In the genomic region with DNA sequence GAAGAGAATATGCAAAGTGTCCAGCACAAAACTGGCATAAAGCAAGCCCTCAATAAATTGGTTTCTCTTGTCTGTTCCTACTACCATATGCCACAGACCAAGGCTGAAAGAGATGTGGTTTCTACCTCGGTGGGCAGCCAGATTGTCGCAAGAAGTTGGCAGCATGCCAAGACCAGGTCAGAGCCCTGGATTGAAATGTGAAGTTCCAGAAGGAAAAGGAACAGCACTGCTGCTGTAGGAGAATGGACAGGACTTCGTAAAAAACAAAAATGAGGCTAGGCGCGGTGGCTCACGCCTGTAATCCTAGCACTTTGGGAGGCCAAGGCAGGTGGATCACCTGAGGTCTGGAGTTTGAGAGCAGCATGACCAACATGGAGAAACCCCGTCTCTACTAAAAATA, we compare ENCODE assay signal across 21 cellular contexts. TPM values are rescaled to one million over a fixed set of nuclear protein-coding genes. Genes with fewer than 3 reads are reported as not detected.
A peak's percentile ranks its signal among the peaks of the same experiment; 100 is the strongest.
DNase-seq lines count a peak whose midpoint lies in the region; ATAC-seq, FAIRE-seq and TF ChIP-seq lines count a peak whose summit lies in the region.
"Had no signal": no experiment of that assay in that cellular context is flagged by ENCODE, and none has a peak within 500 bp of the region (broad histone marks: within the 10 kb centered on the region; RNA-seq: fewer than 3 reads in every experiment).

No MANE protein-coding gene starts in this region.

- H3K27me3 Mint-ChIP-seq in T-helper 17 cell: no peaks in the 10 kb centered on the region
- H3K27me3 Mint-ChIP-seq in activated CD8-positive, alpha-beta memory T cell treated with anti-CD3 and anti-CD28 coated beads, Interleukin-2, amount 10 ng/mL, durations not matched to agents 7 days and 5 days: no peaks in the 10 kb centered on the region
- H3K27me3 Mint-ChIP-seq: activated CD4-positive, alpha-beta T cell treated with anti-CD3 and anti-CD28 coated beads, Interleukin-2, amount 10 ng/mL, durations not matched to agents 7 days and 5 days had no signal

- BruUV-seq in endothelial cell of umbilical vein (replicated peaks; lab: Mats Ljungman, UMichigan): TSS peak; percentile 60

- peak overlapping the region in 1 of 3 experiments; percentile 20 for H3K4me3 ChIP-seq in endothelial cell of umbilical vein (replicated peaks in 1 of 3; ENCODE audit: insufficient read depth in 1 of 3, low read depth in 1 of 3, low read length in 3 of 3)
- no peak overlapping the region for H3K4me3 ChIP-seq in gastrocnemius medialis
- no peak overlapping the region for H3K4me3 ChIP-seq in pancreas
- H3K4me3 ChIP-seq: adrenal gland had no signal

- H3K9me1 ChIP-seq in endothelial cell of umbilical vein (replicated peaks; ENCODE audit: control insufficient read depth, extremely low read depth, insufficient read depth, low read length): no peaks in the 10 kb centered on the region

- in situ Hi-C loops in gastrocnemius medialis (cut with MboI; ENCODE audit: low sequenced_read_pairs in 4 of 4): loop anchor here in 1 of 4 donors (25.0 kb wide), 1 partner anchor 132 kb away; the partner anchor contains the start of gene HSP90AB1

- no peaks in the 10 kb centered on the region for H3K9me3 ChIP-seq in T-helper 17 cell (ENCODE audit: control insufficient read depth, low read length, poor library complexity, severe bottlenecking)
- H3K9me3 ChIP-seq in endothelial cell of umbilical vein (replicated peaks; ENCODE audit: control insufficient read depth, insufficient read depth, low read length): no peaks in the 10 kb centered on the region
- H3K9me3 ChIP-seq in gastrocnemius medialis: no peaks in the 10 kb centered on the region
- no peaks in the 10 kb centered on the region for H3K9me3 ChIP-seq in pancreas
- H3K9me3 ChIP-seq: adrenal gland had no signal

- CTCF ChIA-PET in endothelial cell of umbilical vein (lab: Charles Lee): interaction anchor here (0.7 to 1.7 kb wide), 6 partner anchors 9 to 45 kb away, joined by 3 to 4 read pairs (median 4); no protein-coding TSS in a partner anchor
- CTCF ChIA-PET in activated CD8-positive, alpha-beta memory T cell treated with anti-CD3 and anti-CD28 coated beads, Interleukin-2, amount 10 ng/mL, durations not matched to agents 7 days and 5 days (lab: Charles Lee): interaction anchor here (0.6 to 1.7 kb wide), 2 partner anchors 10 to 30 kb away, joined by 3 read pairs; no protein-coding TSS in a partner anchor

- peaks cover 7% of the 10 kb centered on the region for H3K36me3 Mint-ChIP-seq in T-helper 17 cell (ENCODE audit: low read depth)
- peaks cover 2% of the 10 kb centered on the region for H3K36me3 Mint-ChIP-seq in activated CD8-positive, alpha-beta memory T cell treated with anti-CD3 and anti-CD28 coated beads, Interleukin-2, amount 10 ng/mL, durations not matched to agents 7 days and 5 days
- H3K36me3 Mint-ChIP-seq: natural killer cell had no signal

- WGBS in pancreas, 2 donors: 81 to 84% methylated on average over 7 of the region's 7 CpGs

- peak overlapping the region; percentile 76 for H3K4me2 ChIP-seq in endothelial cell of umbilical vein (ENCODE audit: insufficient read depth, low read length)

- TF ChIP-seq CTCF in endothelial cell of umbilical vein (IDR thresholded peaks at IDR 0.05; ENCODE audit: extremely low read depth in 1 of 2, insufficient read depth in 1 of 2, low read depth in 1 of 2, low read length in 2 of 2) (no peak), gastrocnemius medialis (IDR thresholded peaks at IDR 0.05 in 4 of 5, conservative IDR thresholded peaks at IDR 0.05 in 1 of 5) (no peak), pancreas (IDR thresholded peaks at IDR 0.05) (no peak)

- H3K27ac ChIP-seq in endothelial cell of umbilical vein (ENCODE audit: insufficient read depth, low read depth, low read length): peak overlapping the region; percentile 89
- peak overlapping the region; percentile 88 to 100 (median 95) for H3K27ac ChIP-seq in gastrocnemius medialis
- H3K27ac ChIP-seq in pancreas: no peak overlapping the region

- no peak for FAIRE-seq in endothelial cell of umbilical vein (lab: Jason Lieb, UNC)
- FAIRE-seq in pancreas (lab: Jason Lieb, UNC): no peak
- FAIRE-seq: GM12892 had no signal

- no peak for TF ChIP-seq POLR2A in endothelial cell of umbilical vein (IDR thresholded peaks at IDR 0.05; ENCODE audit: low read depth, low read length)
- TF ChIP-seq POLR2A in gastrocnemius medialis (IDR thresholded peaks at IDR 0.05): no peak

- ATAC-seq in T-helper 17 cell (no peak), gastrocnemius medialis (no peak), pancreas (no peak)
- ATAC-seq in activated CD8-positive, alpha-beta memory T cell treated with anti-CD3 and anti-CD28 coated beads, Interleukin-2, amount 10 ng/mL, durations not matched to agents 7 days and 5 days: no peak
- ATAC-seq: natural killer cell had no signal

- peaks cover 4 to 10% of the 10 kb centered on the region in 2 experiments for H3K36me3 ChIP-seq in endothelial cell of umbilical vein (ENCODE audit: control insufficient read depth in 2 of 2, extremely low read depth in 1 of 2, insufficient read depth in 2 of 2, low read length in 2 of 2)
- no peaks in the 10 kb centered on the region for H3K36me3 ChIP-seq in gastrocnemius medialis
- H3K36me3 ChIP-seq in pancreas: no peaks in the 10 kb centered on the region

- DNase-seq in NCI-H82 (lab: John Stamatoyannopoulos, UW) (peak; percentile 66), NCI-H82 treated with DMSO at 0.1 percent for 48 hours (lab: John Stamatoyannopoulos, UW; ENCODE audit: unreplicated experiment) (no peak), T-helper 17 cell (no peak), endothelial cell of umbilical vein (ENCODE audit: low read depth, low spot score) (no peak), gastrocnemius medialis (peak in 1 of 2 donors; percentile 48), NCI-H1694 treated with DMSO at 0.1 percent for 48 hours (lab: John Stamatoyannopoulos, UW) (no peak), pancreas (no peak)
- no peak for DNase-seq in activated CD8-positive, alpha-beta memory T cell treated with anti-CD3 and anti-CD28 coated beads, Interleukin-2, amount 10 ng/mL, durations not matched to agents 7 days and 5 days
- DNase-seq: activated CD4-positive, alpha-beta T cell treated with anti-CD3 and anti-CD28 coated beads, Interleukin-2, amount 10 ng/mL, durations not matched to agents 7 days and 5 days; activated CD8-positive, alpha-beta memory T cell treated with anti-CD3 and anti-CD28 coated beads, Interleukin-2, amount 50 U/mL, for 48 hours; activated effector memory CD4-positive, alpha-beta T cell treated with anti-CD3 and anti-CD28 coated beads, Interleukin-2, amount 50 U/mL, for 16 hours; central memory CD4-positive, alpha-beta T cell; DMS53; effector memory CD4-positive, alpha-beta T cell; H7; mesendoderm; natural killer cell; NCI-H146 had no signal

- peak overlapping the region; percentile 68 for H3K27ac Mint-ChIP-seq in T-helper 17 cell
- H3K27ac Mint-ChIP-seq in activated CD8-positive, alpha-beta memory T cell treated with anti-CD3 and anti-CD28 coated beads, Interleukin-2, amount 10 ng/mL, durations not matched to agents 7 days and 5 days: no peak overlapping the region
- H3K27ac Mint-ChIP-seq: activated CD4-positive, alpha-beta T cell treated with anti-CD3 and anti-CD28 coated beads, Interleukin-2, amount 10 ng/mL, durations not matched to agents 7 days and 5 days; natural killer cell had no signal

- H3K9me3 Mint-ChIP-seq in activated CD8-positive, alpha-beta memory T cell treated with anti-CD3 and anti-CD28 coated beads, Interleukin-2, amount 10 ng/mL, durations not matched to agents 7 days and 5 days (ENCODE audit: low read depth): no peaks in the 10 kb centered on the region
- H3K9me3 Mint-ChIP-seq: activated CD4-positive, alpha-beta T cell treated with anti-CD3 and anti-CD28 coated beads, Interleukin-2, amount 10 ng/mL, durations not matched to agents 7 days and 5 days; CD14-positive monocyte; natural killer cell had no signal

- peaks cover 37% of the 10 kb centered on the region for H3K4me1 ChIP-seq in endothelial cell of umbilical vein (ENCODE audit: control insufficient read depth, extremely low read depth, insufficient read depth, low read length)
- H3K4me1 ChIP-seq in gastrocnemius medialis: peaks cover 61 to 71% of the 10 kb centered on the region in 2 donors
- H3K4me1 ChIP-seq in pancreas: no peaks in the 10 kb centered on the region

- POLR2A ChIA-PET in endothelial cell of umbilical vein (lab: Charles Lee): interaction anchor here (0.9 kb wide), 1 partner anchor 22 kb away, joined by 4 read pairs; the partner anchor contains the start of genes MRPL14 and TMEM63B

- H3K9ac ChIP-seq in endothelial cell of umbilical vein (replicated peaks; ENCODE audit: extremely low read depth, insufficient read depth, low read length): peak overlapping the region; percentile 54

- no peak overlapping the region for H2AFZ ChIP-seq in endothelial cell of umbilical vein (ENCODE audit: low read depth, low read length)

- intact Hi-C loops in endothelial cell of umbilical vein (cut with micrococcal nuclease): loop anchor here (1.0 kb wide), 1 partner anchor 117 kb away; no protein-coding TSS in a partner anchor
- intact Hi-C loops in gastrocnemius medialis (cut with DNase I; ENCODE audit: low total_unique reads): loop anchor here (5.0 kb wide), 1 partner anchor 132 kb away; no protein-coding TSS in a partner anchor
- intact Hi-C loops in pancreas (cut with DNase I): no loop called here

- H3K27me3 ChIP-seq in endothelial cell of umbilical vein (ENCODE audit: control insufficient read depth in 2 of 2, insufficient read depth in 2 of 2, low read length in 2 of 2) (no peaks in the 10 kb centered on the region), gastrocnemius medialis (no peaks in the 10 kb centered on the region), pancreas (no peaks in the 10 kb centered on the region)
- H3K27me3 ChIP-seq: adrenal gland had no signal

- dilution Hi-C loops in endothelial cell of umbilical vein (cut with MboI; ENCODE audit: extremely low pct_ligation_motif_present, low sequenced_read_pairs): loop anchor here (10.0 kb wide), 1 partner anchor 130 kb away; no protein-coding TSS in a partner anchor

- no peaks in the 10 kb centered on the region for H4K20me1 ChIP-seq in endothelial cell of umbilical vein (replicated peaks; ENCODE audit: control insufficient read depth, extremely low read depth, insufficient read depth, low read length)

- H3K4me1 Mint-ChIP-seq in T-helper 17 cell: peaks cover 31% of the 10 kb centered on the region
- peaks cover 19% of the 10 kb centered on the region for H3K4me1 Mint-ChIP-seq in activated CD8-positive, alpha-beta memory T cell treated with anti-CD3 and anti-CD28 coated beads, Interleukin-2, amount 10 ng/mL, durations not matched to agents 7 days and 5 days

- H3K4me3 Mint-ChIP-seq in T-helper 17 cell: no peak overlapping the region
- no peak overlapping the region for H3K4me3 Mint-ChIP-seq in activated CD8-positive, alpha-beta memory T cell treated with anti-CD3 and anti-CD28 coated beads, Interleukin-2, amount 10 ng/mL, durations not matched to agents 7 days and 5 days
- H3K4me3 Mint-ChIP-seq: activated CD4-positive, alpha-beta T cell treated with anti-CD3 and anti-CD28 coated beads, Interleukin-2, amount 10 ng/mL, durations not matched to agents 7 days and 5 days; CD14-positive monocyte; natural killer cell had no signal

- H3K79me2 ChIP-seq in endothelial cell of umbilical vein (ENCODE audit: control insufficient read depth, insufficient read depth, low read length): no peaks in the 10 kb centered on the region

RNA-seq across cellular contexts. Expression of gene MRPL14, which starts 22.1 kb away (rescaled TPM):
- total RNA-seq in T-helper 17 cell (10 to 100 TPM; 13.2 to 13.7 TPM), endothelial cell of umbilical vein (62.4 and 68.1 TPM in 2 replicates), gastrocnemius medialis (100 to 1,000 TPM; 100 to 180 (median 152) TPM), pancreas (10 to 100 TPM in 4 of 6 donors, 1 to 10 TPM in 2; 8.7 to 16.4 (median 14.1) TPM)
- polyA plus RNA-seq in endothelial cell of umbilical vein (91.2 and 103 TPM in 2 replicates), pancreas (10 to 100 TPM; 12.5 to 30.4 TPM)
- polyA plus RNA-seq in endothelial cell of umbilical vein (2011; cell fraction: cytosol; rRNA removed): 84.4 and 90.7 TPM in 2 replicates
- polyA plus RNA-seq in endothelial cell of umbilical vein (2011; cell fraction: nucleus; rRNA removed): 26.4 and 30.4 TPM in 2 replicates
- 66.8 and 71.7 TPM in 2 replicates for polyA plus RNA-seq in endothelial cell of umbilical vein (2012)
- 22.2 and 24.7 TPM in 2 replicates for polyA minus RNA-seq in endothelial cell of umbilical vein
- 20.4 TPM for polyA minus RNA-seq in endothelial cell of umbilical vein (2011; cell fraction: cytosol; rRNA and poly(A)+ RNA removed)
- 3.8 and 7.2 TPM in 2 replicates for polyA minus RNA-seq in endothelial cell of umbilical vein (2011; cell fraction: nucleus; rRNA and poly(A)+ RNA removed)
- 10 to 100 TPM; 45.8 to 47.5 TPM for total RNA-seq in activated CD8-positive, alpha-beta memory T cell treated with anti-CD3 and anti-CD28 coated beads, Interleukin-2, amount 10 ng/mL, durations not matched to agents 7 days and 5 days

RNA-seq across cellular contexts. Expression of gene TMEM63B, which starts 22.2 kb away (rescaled TPM):
- total RNA-seq in T-helper 17 cell (10 to 100 TPM; 25.6 to 27.1 TPM), endothelial cell of umbilical vein (39.4 and 49.7 TPM in 2 replicates), gastrocnemius medialis (10 to 100 TPM; 27.2 to 71.9 (median 43.7) TPM), pancreas (10 to 100 TPM in 4 of 6 donors, 1 to 10 TPM in 2; 7.2 to 19.9 (median 11.4) TPM)
- polyA plus RNA-seq in endothelial cell of umbilical vein (56.1 and 68.2 TPM in 2 replicates), pancreas (10 to 100 TPM; 12.1 to 16.9 TPM)
- 38.9 and 40.6 TPM in 2 replicates for polyA plus RNA-seq in endothelial cell of umbilical vein (2011; cell fraction: cytosol; rRNA removed)
- 69.1 and 85.5 TPM in 2 replicates for polyA plus RNA-seq in endothelial cell of umbilical vein (2011; cell fraction: nucleus; rRNA removed)
- polyA plus RNA-seq in endothelial cell of umbilical vein (2012): 17.6 and 21.6 TPM in 2 replicates
- 65.2 and 72.3 TPM in 2 replicates for polyA minus RNA-seq in endothelial cell of umbilical vein
- polyA minus RNA-seq in endothelial cell of umbilical vein (2011; cell fraction: cytosol; rRNA and poly(A)+ RNA removed): 20.9 TPM
- polyA minus RNA-seq in endothelial cell of umbilical vein (2011; cell fraction: nucleus; rRNA and poly(A)+ RNA removed): 25.1 and 26.6 TPM in 2 replicates
- 10 to 100 TPM; 11.1 to 11.6 TPM for total RNA-seq in activated CD8-positive, alpha-beta memory T cell treated with anti-CD3 and anti-CD28 coated beads, Interleukin-2, amount 10 ng/mL, durations not matched to agents 7 days and 5 days

RNA-seq across cellular contexts. Expression of gene CAPN11, which starts 53.5 kb away (rescaled TPM):
- 1 to 10 TPM in 1 of 2 donors, under 1 TPM in 1; 0.26 to 1.0 TPM for total RNA-seq in T-helper 17 cell
- total RNA-seq in endothelial cell of umbilical vein: 1.4 and 1.8 TPM in 2 replicates
- 1.0 and 1.7 TPM in 2 replicates for polyA plus RNA-seq in endothelial cell of umbilical vein
- polyA plus RNA-seq in endothelial cell of umbilical vein (2011; cell fraction: cytosol; rRNA removed): 0.88 and 1.3 TPM in 2 replicates
- 8.3 and 10.3 TPM in 2 replicates for polyA plus RNA-seq in endothelial cell of umbilical vein (2011; cell fraction: nucleus; rRNA removed)
- polyA plus RNA-seq in endothelial cell of umbilical vein (2012): 0.46 and 0.63 TPM in 2 replicates
- 0.51 and 1.6 TPM in 2 replicates for polyA minus RNA-seq in endothelial cell of umbilical vein
- polyA minus RNA-seq in endothelial cell of umbilical vein (2011; cell fraction: cytosol; rRNA and poly(A)+ RNA removed): not detected
- 2.1 and 2.3 TPM in 2 replicates for polyA minus RNA-seq in endothelial cell of umbilical vein (2011; cell fraction: nucleus; rRNA and poly(A)+ RNA removed)
- under 1 TPM in 1 of 4 donors, not detected in 3; 0.42 TPM for total RNA-seq in gastrocnemius medialis
- not detected for total RNA-seq in activated CD8-positive, alpha-beta memory T cell treated with anti-CD3 and anti-CD28 coated beads, Interleukin-2, amount 10 ng/mL, durations not matched to agents 7 days and 5 days
- total RNA-seq in pancreas: under 1 TPM in 4 of 6 donors, not detected in 2; 0.06 to 0.23 (median 0.14) TPM
- polyA plus RNA-seq in pancreas: under 1 TPM; 0.75 to 0.76 TPM
- total RNA-seq: natural killer cell had no signal
- polyA plus RNA-seq: CD14-positive monocyte had no signal

Comparison
In these comparisons a context has a peak if more than half of its experiments do, and no peak if none do; other contexts are left out.
1. H3K27ac ChIP-seq: peak in endothelial cell of umbilical vein (single experiment) and gastrocnemius medialis (4 of 4); none in pancreas (0 of 4).
2. intact Hi-C loops: an anchor here in endothelial cell of umbilical vein (1.0 kb wide) and gastrocnemius medialis (5.0 kb wide); none called in pancreas.